35 cellular contexts compared by ENCODE assay signal in genomic region chr14:30284808-30285207, GRCh38.
"Had no signal": no experiment of that assay in that cellular context is flagged by ENCODE, and none has a peak within 500 bp of the region (broad histone marks: within the 10 kb centered on the region; RNA-seq: fewer than 3 reads in every experiment).

No MANE protein-coding gene starts in this region.

- H3K4me3 ChIP-seq: MG63 had no signal

- DNase-seq: Karpas-422, Kasumi-1, MG63, MM.1S, MV-4-11, NCI-H1048, NCI-H1092, NCI-H1092 treated with DMSO at 0.1 percent for 48 hours, NCI-H1105, NCI-H1105 treated with DMSO at 0.1 percent for 48 hours, NCI-H1417, NCI-H1417 treated with DMSO at 0.1 percent for 48 hours, NCI-H1436, NCI-H1436 treated with DMSO at 0.1 percent for 48 hours, NCI-H146, NCI-H1694, NCI-H1694 treated with DMSO at 0.1 percent for 48 hours, NCI-H187, NCI-H187 treated with DMSO at 0.1 percent for 48 hours, NCI-H1930, NCI-H2029, NCI-H2029 treated with DMSO at 0.1 percent for 48 hours, NCI-H2081, NCI-H2081 treated with DMSO at 0.1 percent for 48 hours, NCI-H2107, NCI-H2171, NCI-H2171 treated with DMSO at 0.1 percent for 48 hours, NCI-H2227 treated with DMSO at 0.1 percent for 48 hours, NCI-H226, NCI-H345, NCI-H446, NCI-H446 treated with DMSO at 0.1 percent for 48 hours, NCI-H510A, NCI-H510A treated with DMSO at 0.1 percent for 48 hours, NCI-H524 had no signal

- H3K36me3 ChIP-seq: MG63 had no signal

- H3K27me3 ChIP-seq: MG63 had no signal

- H3K9me3 ChIP-seq: MG63 had no signal
